In genomic region chr2:126527836-126528490, GRCh38 we compare ENCODE assay signal across 8 cellular contexts.
A peak's percentile ranks its signal among the peaks of the same experiment; 100 is the strongest.
DNase-seq lines count a peak whose midpoint lies in the region; ATAC-seq and TF ChIP-seq lines count a peak whose summit lies in the region.

No MANE protein-coding gene starts in this region.

- TF ChIP-seq EP300 in sigmoid colon (IDR thresholded peaks at IDR 0.05), result no peak

- TF ChIP-seq POLR2A in sigmoid colon (IDR thresholded peaks at IDR 0.05), result no peak

- peak; percentile 67 for TF ChIP-seq CTCF in fibroblast of villous mesenchyme (IDR thresholded peaks at IDR 0.05; ENCODE audit: insufficient read depth, low read depth, low read length)
- TF ChIP-seq CTCF in sigmoid colon (IDR thresholded peaks at IDR 0.05), result peak in 3 of 4 experiments; percentile 19 to 45 (median 30)

- no peaks in the 10 kb centered on the region for H3K27me3 ChIP-seq in sigmoid colon

- intact Hi-C loops in sigmoid colon (cut with DNase I), result loop anchor here (1.0 kb wide), 1 partner anchor 249 kb away; no protein-coding TSS in a partner anchor

- WGBS in sigmoid colon, 2 donors, result 67 to 78% methylated on average over 8 of the region's 8 CpGs

- no peaks in the 10 kb centered on the region for H3K36me3 ChIP-seq in sigmoid colon

- H3K4me3 ChIP-seq in fibroblast of villous mesenchyme (ENCODE audit: low read depth, low read length), result no peak overlapping the region
- H3K4me3 ChIP-seq in sigmoid colon, result no peak overlapping the region

- H3K9me3 ChIP-seq in sigmoid colon, result no peaks in the 10 kb centered on the region

- H3K4me1 ChIP-seq in sigmoid colon, result no peaks in the 10 kb centered on the region

- DNase-seq in SIG-M5 treated with dmso at 0.1 percent for 504 hours (lab: John Stamatoyannopoulos, UW; ENCODE audit: unreplicated experiment) (peak; percentile 45), SIG-M5 (lab: John Stamatoyannopoulos, UW) (no peak), activated T-cell treated with anti-CD3 and anti-CD28 coated beads for 48 hours (ENCODE audit: low read depth) (peak; percentile 41), fibroblast of villous mesenchyme (ENCODE audit: low read depth) (peak; percentile 71), sigmoid colon (peak; percentile 74), DMS79 treated with DMSO at 0.1 percent for 48 hours (lab: John Stamatoyannopoulos, UW) (no peak)
- peak; percentile 19 for DNase-seq in NK-92 treated with Interleukin-12 subunit alpha and Interleukin-12 subunit beta, amount 100 ng/mL, for 24 hours (lab: John Stamatoyannopoulos, UW)

- H3K27ac ChIP-seq in sigmoid colon, result no peak overlapping the region

- peak; percentile 81 for ATAC-seq in HG02759 (IDR thresholded peaks at IDR 0.05; ENCODE audit: unreplicated experiment)

Comparison
In these comparisons a context has a peak if more than half of its experiments do, and no peak if none do; other contexts are left out.
1. DNase-seq: peak in SIG-M5 treated with dmso at 0.1 percent for 504 hours (single experiment), NK-92 treated with Interleukin-12 subunit alpha and Interleukin-12 subunit beta, amount 100 ng/mL, for 24 hours (single experiment), activated T-cell treated with anti-CD3 and anti-CD28 coated beads for 48 hours (single experiment), fibroblast of villous mesenchyme (single experiment) and sigmoid colon (single experiment); none in SIG-M5 (single experiment) and DMS79 treated with DMSO at 0.1 percent for 48 hours (single experiment).